ENCODE assay signal across 15 cellular contexts in the genomic region with DNA sequence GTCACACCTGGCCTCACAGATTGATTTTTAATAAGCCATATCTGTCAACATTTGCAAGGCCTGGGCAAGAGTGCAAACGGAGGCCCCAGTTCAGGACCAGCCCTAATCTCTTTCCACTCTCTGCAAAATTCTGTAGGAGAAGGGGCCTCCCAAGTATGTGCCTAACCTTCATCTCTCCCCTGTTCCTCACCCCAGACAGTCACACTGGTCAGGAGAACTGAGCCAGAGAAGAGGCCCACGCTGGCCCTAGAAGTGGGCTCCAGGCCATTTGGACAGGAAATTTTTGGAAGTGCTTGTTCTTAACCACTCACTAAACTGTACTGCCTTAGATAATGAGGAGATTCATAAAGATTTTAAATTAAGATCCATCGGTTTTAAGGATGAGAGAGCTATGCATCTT.
"Had no signal": no experiment of that assay in that cellular context is flagged by ENCODE, and none has a peak within 500 bp of the region (broad histone marks: within the 10 kb centered on the region; RNA-seq: fewer than 3 reads in every experiment).

No MANE protein-coding gene starts in this region.

- H3K4me3 ChIP-seq: colonic mucosa, esophagus squamous epithelium, ovary, tibial nerve, vagina had no signal

- H3K27me3 ChIP-seq: colonic mucosa, esophagus squamous epithelium, ovary, tibial nerve, vagina had no signal

- H3K4me3 Mint-ChIP-seq: activated CD4-positive, alpha-beta memory T cell treated with anti-CD3 and anti-CD28 coated beads for 36 hours; activated CD4-positive, alpha-beta T cell treated with anti-CD3 and anti-CD28 coated beads for 36 hours; activated CD8-positive, alpha-beta memory T cell treated with anti-CD3 and anti-CD28 coated beads, Interleukin-2, amount 10 ng/mL, durations not matched to agents 7 days and 5 days; activated naive CD4-positive, alpha-beta T cell treated with anti-CD3 and anti-CD28 coated beads, Interleukin-2, amount 10 ng/mL, durations not matched to agents 7 days and 5 days; T-helper 17 cell had no signal

- ATAC-seq: activated CD4-positive, alpha-beta T cell treated with anti-CD3 and anti-CD28 coated beads for 36 hours; activated CD8-positive, alpha-beta memory T cell treated with anti-CD3 and anti-CD28 coated beads, Interleukin-2, amount 10 ng/mL, durations not matched to agents 7 days and 5 days; T-helper 17 cell had no signal

- H3K27ac ChIP-seq: colonic mucosa, esophagus squamous epithelium, ovary, tibial nerve, vagina had no signal

- DNase-seq: activated CD4-positive, alpha-beta memory T cell treated with anti-CD3 and anti-CD28 coated beads for 36 hours; activated CD4-positive, alpha-beta T cell treated with anti-CD3 and anti-CD28 coated beads for 36 hours; activated CD8-positive, alpha-beta memory T cell treated with anti-CD3 and anti-CD28 coated beads, Interleukin-2, amount 10 ng/mL, durations not matched to agents 7 days and 5 days; activated naive CD4-positive, alpha-beta T cell treated with anti-CD3 and anti-CD28 coated beads, Interleukin-2, amount 10 ng/mL, durations not matched to agents 7 days and 5 days; activated T-cell treated with anti-CD3 and anti-CD28 coated beads, Interleukin-2, amount 50 U/mL, for 1 hour; esophagus squamous epithelium; islet precursor cell; stimulated activated CD4-positive, alpha-beta T cell treated with anti-CD3 and anti-CD28 coated beads, Interleukin-2, amount 100 ng/mL, for 48 hours; stimulated activated naive CD4-positive, alpha-beta T cell treated with Interleukin-2 at 50 U/mL for 16 hours; T-helper 17 cell had no signal

- H3K36me3 ChIP-seq: colonic mucosa, esophagus squamous epithelium, ovary, tibial nerve, vagina had no signal

- H3K9me3 Mint-ChIP-seq: activated CD4-positive, alpha-beta memory T cell treated with anti-CD3 and anti-CD28 coated beads for 36 hours; activated naive CD4-positive, alpha-beta T cell treated with anti-CD3 and anti-CD28 coated beads, Interleukin-2, amount 10 ng/mL, durations not matched to agents 7 days and 5 days had no signal

- H3K27ac Mint-ChIP-seq: activated CD4-positive, alpha-beta memory T cell treated with anti-CD3 and anti-CD28 coated beads for 36 hours; activated CD4-positive, alpha-beta T cell treated with anti-CD3 and anti-CD28 coated beads for 36 hours; activated CD8-positive, alpha-beta memory T cell treated with anti-CD3 and anti-CD28 coated beads, Interleukin-2, amount 10 ng/mL, durations not matched to agents 7 days and 5 days; activated naive CD4-positive, alpha-beta T cell treated with anti-CD3 and anti-CD28 coated beads, Interleukin-2, amount 10 ng/mL, durations not matched to agents 7 days and 5 days; activated T-helper 2 cell treated with anti-CD3 and anti-CD28 coated beads, Interferon-gamma antibody, Interleukin-2, Interleukin-4, amounts not matched to agents 10 μg/mL and 5 μg/mL and 100 μg/mL, durations not matched to agents 14 hours and 24 hours and 36 hours; T-helper 17 cell had no signal

- H3K36me3 Mint-ChIP-seq: activated CD4-positive, alpha-beta memory T cell treated with anti-CD3 and anti-CD28 coated beads for 36 hours; activated CD8-positive, alpha-beta memory T cell treated with anti-CD3 and anti-CD28 coated beads, Interleukin-2, amount 10 ng/mL, durations not matched to agents 7 days and 5 days; activated naive CD4-positive, alpha-beta T cell treated with anti-CD3 and anti-CD28 coated beads, Interleukin-2, amount 10 ng/mL, durations not matched to agents 7 days and 5 days had no signal

- H3K4me1 ChIP-seq: colonic mucosa, tibial nerve had no signal

- H3K9me3 ChIP-seq: colonic mucosa, esophagus squamous epithelium, ovary, tibial nerve, vagina had no signal

- H3K27me3 Mint-ChIP-seq: activated CD4-positive, alpha-beta memory T cell treated with anti-CD3 and anti-CD28 coated beads for 36 hours; activated CD8-positive, alpha-beta memory T cell treated with anti-CD3 and anti-CD28 coated beads, Interleukin-2, amount 10 ng/mL, durations not matched to agents 7 days and 5 days; activated naive CD4-positive, alpha-beta T cell treated with anti-CD3 and anti-CD28 coated beads, Interleukin-2, amount 10 ng/mL, durations not matched to agents 7 days and 5 days; T-helper 17 cell had no signal

- H3K4me1 Mint-ChIP-seq: activated CD4-positive, alpha-beta T cell treated with anti-CD3 and anti-CD28 coated beads for 36 hours; activated CD8-positive, alpha-beta memory T cell treated with anti-CD3 and anti-CD28 coated beads, Interleukin-2, amount 10 ng/mL, durations not matched to agents 7 days and 5 days; activated naive CD4-positive, alpha-beta T cell treated with anti-CD3 and anti-CD28 coated beads, Interleukin-2, amount 10 ng/mL, durations not matched to agents 7 days and 5 days; T-helper 17 cell had no signal
